In the genomic region with DNA sequence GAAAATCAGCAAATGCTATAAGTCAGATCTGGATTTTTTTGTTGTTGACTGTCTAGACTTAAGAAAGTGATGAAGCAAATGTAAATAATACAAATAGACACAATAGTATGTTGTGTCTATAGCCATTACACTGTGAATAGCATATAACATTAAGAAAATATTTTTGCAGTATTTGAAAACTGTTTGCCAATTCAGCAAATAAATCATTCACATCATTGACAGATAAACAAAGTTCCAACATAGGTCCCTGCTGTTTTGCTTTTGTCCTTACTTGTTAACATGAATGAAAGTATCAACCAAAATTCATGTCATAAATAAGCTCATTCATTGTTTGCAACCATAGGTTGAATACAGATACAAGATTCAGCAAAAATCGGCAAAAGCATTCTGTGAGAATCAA, we compare ENCODE assay signal across 7 cellular contexts.
"Had no signal": no experiment of that assay in that cellular context is flagged by ENCODE, and none has a peak within 500 bp of the region (broad histone marks: within the 10 kb centered on the region; RNA-seq: fewer than 3 reads in every experiment).

No MANE protein-coding gene starts in this region.

- DNase-seq: GDM1, GF-D8 had no signal

- ATAC-seq: GM12878 had no signal

- H3K4me3 ChIP-seq: GM12878 had no signal

- FAIRE-seq: G401.6, GM12878, GM12891, GM12892, GM19239 had no signal
